ENCODE assay signal across 8 cellular contexts in the genomic region with DNA sequence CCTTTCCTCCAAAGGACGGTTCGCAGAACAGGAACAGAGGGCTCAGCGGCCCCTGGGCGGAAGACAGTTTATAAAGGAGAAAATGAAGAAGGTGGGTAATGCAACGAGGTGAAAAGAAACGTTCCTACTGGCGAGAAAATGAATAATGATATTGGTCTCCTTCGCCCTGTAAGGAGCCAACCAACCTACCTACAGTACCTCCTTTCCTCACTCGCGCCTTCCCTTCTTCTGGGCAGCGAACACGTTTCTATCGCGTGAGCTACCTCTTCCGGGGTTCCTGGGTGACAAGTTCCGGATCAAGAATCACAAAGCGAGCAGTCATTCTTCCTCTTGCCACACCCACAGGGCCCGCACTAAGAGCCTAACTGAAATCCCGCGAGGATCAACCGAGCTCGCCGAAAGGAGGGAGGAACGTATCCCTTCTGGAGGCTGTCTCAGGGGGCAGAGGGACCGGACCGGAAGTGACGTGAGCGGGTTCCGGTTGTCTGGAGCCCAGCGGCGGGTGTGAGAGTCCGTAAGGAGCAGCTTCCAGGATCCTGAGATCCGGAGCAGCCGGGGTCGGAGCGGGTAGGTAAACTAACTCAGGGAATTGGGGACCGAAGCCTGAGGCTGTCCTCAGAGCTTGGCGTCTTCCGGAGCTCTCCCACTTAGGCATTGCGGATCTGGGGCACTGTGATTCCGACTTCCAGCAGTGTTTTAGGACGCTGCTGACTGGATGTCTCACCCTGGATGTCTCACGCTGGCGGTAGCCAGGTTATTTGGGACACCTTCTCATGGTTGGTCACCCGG. TPM values are rescaled to one million over a fixed set of nuclear protein-coding genes. Genes with fewer than 3 reads are reported as not detected.
DNase-seq lines count a peak whose midpoint lies in the region; ATAC-seq and TF ChIP-seq lines count a peak whose summit lies in the region.

PTRH2 (minus strand) TSS at position 249 of the 789 bp plus-strand sequence. CDS start 9,452 bp downstream, outside the sequence.
VMP1 (plus strand) TSS at position 473 of the 789 bp plus-strand sequence. CDS start 23,793 bp downstream, outside the sequence.

- H3K9me2 ChIP-seq in PC-9 (ENCODE audit: insufficient read depth), result no peaks in the 10 kb centered on the region

- peak within 1 kb of the TSS; percentile 92 for H3K4me3 ChIP-seq in Jurkat, Clone E6-1 (ENCODE audit: low read length)
- H3K4me3 ChIP-seq in PC-9, result peak within 1 kb of the TSS; percentile 91
- peak within 1 kb of the TSS; percentile 94 for H3K4me3 ChIP-seq in epithelial cell of proximal tubule (ENCODE audit: low read depth, low read length)
- H3K4me3 ChIP-seq in mucosa of rectum (ENCODE audit: low read length in 2 of 2), result peak within 1 kb of the TSS; percentile 79 to 100

- intact Hi-C loops in PC-9 (cut with micrococcal nuclease; ENCODE audit: unreplicated experiment), result loop anchor here (1.0 kb wide), 1 partner anchor 186 kb away; the partner anchor contains the start of gene RPS6KB1

- H3K9me3 ChIP-seq in PC-9 (ENCODE audit: insufficient read depth, low read depth) (no peaks in the 10 kb centered on the region), mucosa of rectum (ENCODE audit: control insufficient read depth in 2 of 2, low read length in 2 of 2) (no peaks in the 10 kb centered on the region)

- H4K20me1 ChIP-seq in PC-9 (ENCODE audit: insufficient read depth), result peaks cover 60% of the 10 kb centered on the region

- no peak for TF ChIP-seq CTCF in PC-9 (conservative IDR thresholded peaks at IDR 0.05)
- TF ChIP-seq CTCF in epithelial cell of proximal tubule (conservative IDR thresholded peaks at IDR 0.05; ENCODE audit: low read depth, low read length), result no peak

- peaks cover 97% of the 10 kb centered on the region for H3K79me2 ChIP-seq in PC-9 (ENCODE audit: low read depth)

- DNase-seq in DMS153 (lab: John Stamatoyannopoulos, UW), result peak; percentile 99
- DNase-seq in Jurkat, Clone E6-1 (ENCODE audit: low read depth, low spot score), result peak; percentile 98
- DNase-seq in PC-9, result peak; percentile 97 to 100
- DNase-seq in activated T-cell treated with anti-CD3 and anti-CD28 coated beads, Interleukin-2, amount 50 U/mL, for 1 hour, result peak; percentile 84
- DNase-seq in epithelial cell of proximal tubule (ENCODE audit: low read depth), result peak; percentile 97
- DNase-seq in stimulated activated CD8-positive, alpha-beta memory T cell treated with anti-CD3 and anti-CD28 coated beads, Interleukin-4, amount 100 ng/mL, for 48 hours, result peak; percentile 95

- POLR2A ChIA-PET in PC-9 (lab: Charles Lee; ENCODE audit: unreplicated experiment), result interaction anchor here (0.6 to 1.0 kb wide), 6 partner anchors 74 to 1355 kb away, joined by 3 to 20 read pairs (median 4); partner anchors contain the start of gene SUPT4H1

- H3F3A ChIP-seq in PC-9 (ENCODE audit: insufficient read depth, low read depth), result peaks cover 26% of the 10 kb centered on the region

- H3K4me2 ChIP-seq in PC-9, result peak within 1 kb of the TSS; percentile 92

- peak within 1 kb of the TSS; percentile 85 for H2AFZ ChIP-seq in PC-9

- H3K36me3 ChIP-seq in PC-9 (ENCODE audit: low read depth) (peaks cover 17% of the 10 kb centered on the region), mucosa of rectum (ENCODE audit: control insufficient read depth in 2 of 2, insufficient read depth in 2 of 2, low read length in 2 of 2) (peaks cover 0 to 4% of the 10 kb centered on the region in 2 donors)

- H3K27me3 ChIP-seq in PC-9 (ENCODE audit: insufficient read depth, low read depth), result no peaks in the 10 kb centered on the region
- H3K27me3 ChIP-seq in mucosa of rectum (ENCODE audit: control insufficient read depth in 2 of 2, insufficient read depth in 2 of 2, low read length in 2 of 2), result no peaks in the 10 kb centered on the region

- peak; percentile 94 for ATAC-seq in GM21619 (IDR thresholded peaks at IDR 0.05; ENCODE audit: unreplicated experiment)

- BruUV-seq in PC-9 (replicated peaks; lab: Mats Ljungman, UMichigan), result TSS peak; percentile 54

- peak within 1 kb of the TSS; percentile 90 for H3K27ac ChIP-seq in PC-9
- peak within 1 kb of the TSS; percentile 87 to 95 for H3K27ac ChIP-seq in mucosa of rectum (ENCODE audit: low read depth in 2 of 2, low read length in 2 of 2)

- CTCF ChIA-PET in PC-9 (lab: Charles Lee), result no interaction called here

- H3K9ac ChIP-seq in mucosa of rectum (ENCODE audit: low read depth in 1 of 2, low read length in 2 of 2), result peak within 1 kb of the TSS; percentile 82 to 98

- H3K4me1 ChIP-seq in PC-9 (replicated peaks; ENCODE audit: insufficient read depth) (peaks cover 29% of the 10 kb centered on the region), mucosa of rectum (ENCODE audit: control insufficient read depth in 2 of 2, insufficient read depth in 2 of 2, low read length in 2 of 2) (peaks cover 19 to 22% of the 10 kb centered on the region in 2 donors)

RNA-seq across cellular contexts. Expression of gene PTRH2, which starts in this region (rescaled TPM):
- polyA plus RNA-seq in Jurkat, Clone E6-1 (2012; ENCODE audit: insufficient read depth, insufficient read length), result 48.3 TPM
- total RNA-seq in PC-9 (2021) (23.3 and 25.9 TPM in 2 replicates), epithelial cell of proximal tubule (44.4 and 44.6 TPM in 2 replicates)

RNA-seq across cellular contexts. Expression of gene VMP1, which starts in this region (rescaled TPM):
- polyA plus RNA-seq in Jurkat, Clone E6-1 (2012; ENCODE audit: insufficient read depth, insufficient read length), result 95.9 TPM
- total RNA-seq in PC-9 (2021) (222 and 236 TPM in 2 replicates), epithelial cell of proximal tubule (127 and 232 TPM in 2 replicates)

Comparison
In these comparisons a context has a peak if more than half of its experiments do, and no peak if none do; other contexts are left out.
1. Peak in every context shown above with its lines: DNase-seq, ATAC-seq, H3K4me3 ChIP-seq and H3K27ac ChIP-seq.